8 cellular contexts compared by ENCODE assay signal in genomic region chr9:128322342-128323191, GRCh38. TPM values are rescaled to one million over a fixed set of nuclear protein-coding genes. Genes with fewer than 3 reads are reported as not detected.
DNase-seq lines count a peak whose midpoint lies in the region; ATAC-seq and TF ChIP-seq lines count a peak whose summit lies in the region.

Gene COQ4 (plus strand): TSS chr9:128322839. CDS start chr9:128322859, 20 bp downstream.
Gene TRUB2 (minus strand): TSS chr9:128322447. CDS start chr9:128322408, 39 bp downstream.

- H4K20me1 ChIP-seq in PC-9 (ENCODE audit: insufficient read depth) = no peaks in the 10 kb centered on the region; the same call in 1 of the 2 replicates

- no peaks in the 10 kb centered on the region for H3K9me3 ChIP-seq in PC-9 (ENCODE audit: insufficient read depth, low read depth)
- H3K9me3 ChIP-seq in mucosa of rectum (ENCODE audit: control insufficient read depth in 2 of 2, low read length in 2 of 2) = no peaks in the 10 kb centered on the region

- H3K4me3 ChIP-seq in PC-9 = peak within 1 kb of the TSS; percentile 100
- peak within 1 kb of the TSS; percentile 99 for H3K4me3 ChIP-seq in mucosa of rectum (ENCODE audit: low read length in 2 of 2)

- H3K27ac ChIP-seq in PC-9 (peak within 1 kb of the TSS; percentile 74), mucosa of rectum (ENCODE audit: low read depth in 2 of 2, low read length in 2 of 2) (peak within 1 kb of the TSS; percentile 93 to 96)

- H3F3A ChIP-seq in PC-9 (ENCODE audit: insufficient read depth, low read depth) = peaks cover 7% of the 10 kb centered on the region; the same call in 1 of the 2 replicates

- H2AFZ ChIP-seq in PC-9 = peak within 1 kb of the TSS; percentile 91

- CTCF ChIA-PET in PC-9 (lab: Charles Lee) = no interaction called here

- H3K4me2 ChIP-seq in PC-9 = peak within 1 kb of the TSS; percentile 94

- peak within 1 kb of the TSS; percentile 85 for H3K9ac ChIP-seq in mucosa of rectum (ENCODE audit: low read depth in 1 of 2, low read length in 2 of 2)

- in situ Hi-C loops in KBM-7 (cut with MboI; ENCODE audit: low pct_unique_long_range_greater_than_20kb, low sequenced_read_pairs) = no loop called here

- intact Hi-C loops in PC-9 (cut with micrococcal nuclease; ENCODE audit: unreplicated experiment) = loop anchor here (1.0 to 2.0 kb wide), 4 partner anchors 18 to 46 kb away; partner anchors contain the start of genes GOLGA2, SLC27A4 and SWI5

- no peak for TF ChIP-seq CTCF in PC-9 (conservative IDR thresholded peaks at IDR 0.05)

- no peaks in the 10 kb centered on the region for H3K9me2 ChIP-seq in PC-9 (ENCODE audit: insufficient read depth)

- TSS peak; percentile 42 for BruUV-seq in PC-9 (replicated peaks; lab: Mats Ljungman, UMichigan)

- peak; percentile 64 for ATAC-seq in GM21717 (IDR thresholded peaks at IDR 0.05; ENCODE audit: unreplicated experiment)

- H3K36me3 ChIP-seq in PC-9 (ENCODE audit: low read depth) = peaks cover 15% of the 10 kb centered on the region
- H3K36me3 ChIP-seq in mucosa of rectum (ENCODE audit: control insufficient read depth in 2 of 2, insufficient read depth in 2 of 2, low read length in 2 of 2) = peaks cover 11 to 18% of the 10 kb centered on the region in 2 donors

- H3K79me2 ChIP-seq in PC-9 (ENCODE audit: low read depth) = peaks cover 52% of the 10 kb centered on the region

- peak; percentile 64 for TF ChIP-seq POLR2A in erythroblast (IDR thresholded peaks at IDR 0.05; ENCODE audit: low read length)

- no peaks in the 10 kb centered on the region for H3K27me3 ChIP-seq in PC-9 (ENCODE audit: insufficient read depth, low read depth)
- no peaks in the 10 kb centered on the region for H3K27me3 ChIP-seq in mucosa of rectum (ENCODE audit: control insufficient read depth in 2 of 2, insufficient read depth in 2 of 2, low read length in 2 of 2)

- DNase-seq in DMS153 treated with DMSO at 0.1 percent for 48 hours (lab: John Stamatoyannopoulos, UW; ENCODE audit: unreplicated experiment) = peak; percentile 82
- peak; percentile 98 for DNase-seq in KBM-7
- peak; percentile 88 to 94 for DNase-seq in PC-9
- DNase-seq in activated T-cell treated with anti-CD3 and anti-CD28 coated beads, Interleukin-2, amount 50 U/mL, for 1 hour = peak; percentile 90
- DNase-seq in erythroblast (lab: John Stamatoyannopoulos, UW) = peak; percentile 97 to 98
- peak; percentile 84 to 85 for DNase-seq in stimulated activated CD8-positive, alpha-beta memory T cell treated with anti-CD3 and anti-CD28 coated beads, Interleukin-4, amount 100 ng/mL, for 4 hours (ENCODE audit: low read depth in 2 of 2, low spot score in 1 of 2)

- POLR2A ChIA-PET in PC-9 (lab: Charles Lee; ENCODE audit: unreplicated experiment) = no interaction called here

- H3K4me1 ChIP-seq in PC-9 (replicated peaks; ENCODE audit: insufficient read depth) (peaks cover 21% of the 10 kb centered on the region), mucosa of rectum (ENCODE audit: control insufficient read depth in 2 of 2, insufficient read depth in 2 of 2, low read length in 2 of 2) (peaks cover 8 to 20% of the 10 kb centered on the region in 2 donors)

RNA-seq across cellular contexts. Expression of gene COQ4, which starts in this region (rescaled TPM):
- total RNA-seq in PC-9 (2021) = 81.8 and 89.5 TPM in 2 replicates

RNA-seq across cellular contexts. Expression of gene TRUB2, which starts in this region (rescaled TPM):
- 47.6 and 62.1 TPM in 2 replicates for total RNA-seq in PC-9 (2021)

Comparison
In these comparisons a context has a peak if more than half of its experiments do, and no peak if none do; other contexts are left out.
1. Peak in every context shown above with its lines: DNase-seq, ATAC-seq, H3K4me3 ChIP-seq and H3K27ac ChIP-seq.